In the genomic region with DNA sequence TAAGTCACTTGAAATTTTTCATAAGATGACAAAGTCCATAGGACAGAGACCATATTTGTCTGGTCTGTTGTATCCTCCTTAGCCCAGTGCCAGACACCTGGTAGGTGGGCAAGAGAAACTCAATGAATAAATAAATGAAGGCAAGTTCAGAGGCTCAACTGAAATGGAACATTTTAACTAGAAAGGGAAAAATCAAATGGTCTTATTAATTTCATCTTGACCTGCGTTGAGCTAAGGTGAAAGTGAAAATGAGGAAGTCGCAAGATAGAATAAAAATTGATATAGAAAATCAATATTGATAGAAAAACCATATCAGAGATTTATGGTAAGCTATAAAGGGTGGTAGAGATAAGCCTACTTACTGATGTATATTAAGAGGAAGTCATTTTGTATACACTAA, we compare ENCODE assay signal across 10 cellular contexts. TPM values are rescaled to one million over a fixed set of nuclear protein-coding genes. Genes with fewer than 3 reads are reported as not detected.
A peak's percentile ranks its signal among the peaks of the same experiment; 100 is the strongest.
DNase-seq lines count a peak whose midpoint lies in the region; ATAC-seq and TF ChIP-seq lines count a peak whose summit lies in the region.
"Had no signal": no experiment of that assay in that cellular context is flagged by ENCODE, and none has a peak within 500 bp of the region (broad histone marks: within the 10 kb centered on the region; RNA-seq: fewer than 3 reads in every experiment).

No MANE protein-coding gene starts in this region.

- peaks cover 48 to 58% (median 56%) of the 10 kb centered on the region in 4 donors for H3K36me3 ChIP-seq in stomach

- no peak for ATAC-seq in activated CD4-positive, alpha-beta T cell treated with anti-CD3 and anti-CD28 coated beads for 36 hours
- ATAC-seq in activated naive CD4-positive, alpha-beta T cell treated with anti-CD3 and anti-CD28 coated beads, Interleukin-2, amount 50 U/mL, for 72 hours = no peak
- ATAC-seq in left colon (peak; percentile 4), HG03469 (IDR thresholded peaks at IDR 0.05; ENCODE audit: unreplicated experiment) (no peak), HG02763 (IDR thresholded peaks at IDR 0.05; ENCODE audit: unreplicated experiment) (no peak)

- no peak for DNase-seq in activated CD4-positive, alpha-beta T cell treated with anti-CD3 and anti-CD28 coated beads for 36 hours
- no peak for DNase-seq in activated CD4-positive, alpha-beta T cell treated with anti-CD3 and anti-CD28 coated beads, Interleukin-2, amount 50 U/mL, for 4 hours
- no peak for DNase-seq in activated naive CD4-positive, alpha-beta T cell treated with anti-CD3 and anti-CD28 coated beads, Interleukin-2, amount 50 U/mL, for 72 hours (ENCODE audit: low spot score in 2 of 2)
- no peak for DNase-seq in left colon
- DNase-seq in stomach = no peak
- DNase-seq in NCI-H146 (lab: John Stamatoyannopoulos, UW) = no peak
- DNase-seq: midbrain, NCI-H1436 had no signal

- H3K9me3 Mint-ChIP-seq in activated CD4-positive, alpha-beta T cell treated with anti-CD3 and anti-CD28 coated beads for 36 hours (ENCODE audit: low read depth) = no peaks in the 10 kb centered on the region
- no peaks in the 10 kb centered on the region for H3K9me3 Mint-ChIP-seq in activated naive CD4-positive, alpha-beta T cell treated with anti-CD3 and anti-CD28 coated beads, Interleukin-2, amount 50 U/mL, for 72 hours

- 29 to 56% (median 42%) methylated on average over 2 of the region's 2 CpGs for WGBS in stomach, 5 donors

- peaks cover 76% of the 10 kb centered on the region for H3K36me3 Mint-ChIP-seq in activated CD4-positive, alpha-beta T cell treated with anti-CD3 and anti-CD28 coated beads for 36 hours (ENCODE audit: low read depth)
- peaks cover 65% of the 10 kb centered on the region in 2 donors for H3K36me3 Mint-ChIP-seq in activated naive CD4-positive, alpha-beta T cell treated with anti-CD3 and anti-CD28 coated beads, Interleukin-2, amount 50 U/mL, for 72 hours

- H3K4me3 ChIP-seq in stomach = peak overlapping the region; percentile 62 to 97 (median 84)

- H3K4me1 ChIP-seq in stomach = peaks cover 42 to 78% (median 63%) of the 10 kb centered on the region in 4 donors

- peaks cover 62% of the 10 kb centered on the region for H3K4me1 Mint-ChIP-seq in activated CD4-positive, alpha-beta T cell treated with anti-CD3 and anti-CD28 coated beads for 36 hours

- peak overlapping the region; percentile 98 for H3K4me3 Mint-ChIP-seq in activated CD4-positive, alpha-beta T cell treated with anti-CD3 and anti-CD28 coated beads for 36 hours

- POLR2A ChIA-PET in activated CD4-positive, alpha-beta T cell treated with anti-CD3 and anti-CD28 coated beads for 36 hours (lab: Charles Lee) = interaction anchor here (0.6 to 2.8 kb wide), 6 partner anchors 10 to 128 kb away, joined by 3 to 21 read pairs (median 4); a partner anchor contains a TSS

- intact Hi-C loops in activated CD4-positive, alpha-beta T cell treated with anti-CD3 and anti-CD28 coated beads for 36 hours (cut with DNase I, micrococcal nuclease) = loop anchor here (5.0 to 10.0 kb wide), 3 partner anchors 40 to 338 kb away; a partner anchor contains a TSS
- intact Hi-C loops in left colon (cut with DNase I, micrococcal nuclease) (loop anchor here in 1 of 2 donors (5.0 to 10.0 kb wide), 2 partner anchors 40 to 232 kb away; no protein-coding TSS in a partner anchor), stomach (cut with DNase I; ENCODE audit: low total_unique reads) (no loop called here)

- no peak for TF ChIP-seq EP300 in stomach (IDR thresholded peaks at IDR 0.05)

- CTCF ChIA-PET in activated CD4-positive, alpha-beta T cell treated with anti-CD3 and anti-CD28 coated beads for 36 hours (lab: Charles Lee) = interaction anchor here (0.7 to 1.7 kb wide), 8 partner anchors 9 to 240 kb away, joined by 3 to 9 read pairs (median 3); no protein-coding TSS in a partner anchor

- H3K27me3 Mint-ChIP-seq in activated CD4-positive, alpha-beta T cell treated with anti-CD3 and anti-CD28 coated beads for 36 hours = no peaks in the 10 kb centered on the region

- H3K27ac Mint-ChIP-seq in activated CD4-positive, alpha-beta T cell treated with anti-CD3 and anti-CD28 coated beads for 36 hours = peak overlapping the region; percentile 100
- peak overlapping the region; percentile 99 to 100 for H3K27ac Mint-ChIP-seq in activated naive CD4-positive, alpha-beta T cell treated with anti-CD3 and anti-CD28 coated beads, Interleukin-2, amount 50 U/mL, for 72 hours

- no peak for TF ChIP-seq POLR2A in stomach (IDR thresholded peaks at IDR 0.05)

- no peaks in the 10 kb centered on the region for H3K27me3 ChIP-seq in stomach

- H3K27ac ChIP-seq in stomach = peak overlapping the region in 4 of 5 donors; percentile 96 to 100 (median 100)

- TF ChIP-seq CTCF in stomach (IDR thresholded peaks at IDR 0.05) = no peak

- no peaks in the 10 kb centered on the region for H3K9me3 ChIP-seq in stomach

RNA-seq across cellular contexts. Expression of a gene that starts 3.0 kb away (rescaled TPM):
- total RNA-seq in activated CD4-positive, alpha-beta T cell treated with anti-CD3 and anti-CD28 coated beads for 36 hours = 10 to 100 TPM; 47.8 to 56.7 TPM
- 10 to 100 TPM; 57.3 to 62.6 TPM for total RNA-seq in activated naive CD4-positive, alpha-beta T cell treated with anti-CD3 and anti-CD28 coated beads, Interleukin-2, amount 50 U/mL, for 72 hours
- 100 to 1,000 TPM in 1 of 2 donors, 10 to 100 TPM in 1; 86.5 to 170 TPM for total RNA-seq in left colon
- total RNA-seq in stomach = 100 to 1,000 TPM in 2 of 5 donors, 10 to 100 TPM in 3; 37.1 to 199 (median 84.0) TPM
- 10 to 100 TPM; 11.5 to 21.1 (median 14.4) TPM for polyA plus RNA-seq in stomach
